Comparison of ENCODE assay signal across 1 cellular context in genomic region chrX:69133561-69134542, GRCh38.
TF ChIP-seq lines count a peak whose summit lies in the region.

No MANE protein-coding gene starts in this region.

TF ChIP-seq in Ishikawa, 13 proteins besides CTCF, POLR2A, EP300 and RAD21 (continued from another document):
- TF ChIP-seq TCF12 (IDR thresholded peaks at IDR 0.05; ENCODE audit: low read depth): no peak
TF ChIP-seq in Ishikawa: peak in this region for 0.
